Comparison of ENCODE assay signal across 1 cellular context in genomic region chr2:237390235-237390634, GRCh38.
TF ChIP-seq lines count a peak whose summit lies in the region.

No MANE protein-coding gene starts in this region.

TF ChIP-seq in SK-N-SH, 30 proteins besides CTCF, POLR2A, EP300 and RAD21 (continued from another document):
- TF ChIP-seq REST (IDR thresholded peaks at IDR 0.05; ENCODE audit: low read depth, low read length) (no peak), FOXM1 (IDR thresholded peaks at IDR 0.05; ENCODE audit: low read depth) (no peak), FOXJ3 (CRISPR knock-in tag; IDR thresholded peaks at IDR 0.05) (no peak), CHD2 (IDR thresholded peaks at IDR 0.05; ENCODE audit: low read length, partially characterized antibody) (no peak), USF2 (IDR thresholded peaks at IDR 0.05; ENCODE audit: borderline replicate concordance, low read depth, low read length) (no peak), EZH2phosphoT487 (IDR thresholded peaks at IDR 0.05; ENCODE audit: borderline replicate concordance, low read depth) (no peak), SMC3 (IDR thresholded peaks at IDR 0.05; ENCODE audit: low read depth, low read length) (no peak), GABPA (IDR thresholded peaks at IDR 0.05; ENCODE audit: low read depth) (no peak)
